Comparison of ENCODE assay signal across 8 cellular contexts in genomic region chr20:62805711-62806382, GRCh38. TPM values are rescaled to one million over a fixed set of nuclear protein-coding genes. Genes with fewer than 3 reads are reported as not detected.
DNase-seq lines count a peak whose midpoint lies in the region; ATAC-seq and TF ChIP-seq lines count a peak whose summit lies in the region.

No MANE protein-coding gene starts in this region.

- peak overlapping the region; percentile 90 for H3K27ac ChIP-seq in VCaP

- peak; percentile 41 for DNase-seq in HCEC 1CT
- peak; percentile 81 for DNase-seq in Right ventricle myocardium superior
- DNase-seq in retinal pigment epithelial cell (ENCODE audit: low read depth): no peak
- DNase-seq in NCI-H1048 (lab: John Stamatoyannopoulos, UW): no peak

- peak; percentile 0 for ATAC-seq in Right ventricle myocardium superior (ENCODE audit: poor library complexity)
- no peak for ATAC-seq in GM18498 (IDR thresholded peaks at IDR 0.05; ENCODE audit: unreplicated experiment)
- no peak for ATAC-seq in GM18858 (IDR thresholded peaks at IDR 0.05; ENCODE audit: unreplicated experiment)
- ATAC-seq in HG03175 (IDR thresholded peaks at IDR 0.05; ENCODE audit: unreplicated experiment): no peak

- no peak for TF ChIP-seq CTCF in VCaP (conservative IDR thresholded peaks at IDR 0.05)
- TF ChIP-seq CTCF in retinal pigment epithelial cell (conservative IDR thresholded peaks at IDR 0.05; ENCODE audit: low read depth, low read length): no peak

- peak overlapping the region; percentile 67 for H3K4me3 ChIP-seq in retinal pigment epithelial cell (ENCODE audit: low read length)

- intact Hi-C loops in Right ventricle myocardium superior (cut with DNase I): loop anchor here (5.0 kb wide), 1 partner anchor 134 kb away; no protein-coding TSS in a partner anchor

RNA-seq across cellular contexts. Expression of gene OGFR, which starts 1.2 kb away (rescaled TPM):
- 17.8 TPM for total RNA-seq in Right ventricle myocardium superior

RNA-seq across cellular contexts. Expression of gene MRGBP, which starts 9.6 kb away (rescaled TPM):
- total RNA-seq in Right ventricle myocardium superior: 10.2 TPM

RNA-seq across cellular contexts. Expression of gene COL9A3, which starts 11.0 kb away (rescaled TPM):
- total RNA-seq in Right ventricle myocardium superior: 2.7 TPM

RNA-seq across cellular contexts. Expression of gene TCFL5, which starts 55.8 kb away (rescaled TPM):
- total RNA-seq in Right ventricle myocardium superior: 6.1 TPM

Comparison
In these comparisons a context has a peak if more than half of its experiments do, and no peak if none do; other contexts are left out.
1. DNase-seq: peak in HCEC 1CT (single experiment) and Right ventricle myocardium superior (single experiment); none in retinal pigment epithelial cell (single experiment) and NCI-H1048 (single experiment).